ENCODE assay signal across 8 cellular contexts in the genomic region with DNA sequence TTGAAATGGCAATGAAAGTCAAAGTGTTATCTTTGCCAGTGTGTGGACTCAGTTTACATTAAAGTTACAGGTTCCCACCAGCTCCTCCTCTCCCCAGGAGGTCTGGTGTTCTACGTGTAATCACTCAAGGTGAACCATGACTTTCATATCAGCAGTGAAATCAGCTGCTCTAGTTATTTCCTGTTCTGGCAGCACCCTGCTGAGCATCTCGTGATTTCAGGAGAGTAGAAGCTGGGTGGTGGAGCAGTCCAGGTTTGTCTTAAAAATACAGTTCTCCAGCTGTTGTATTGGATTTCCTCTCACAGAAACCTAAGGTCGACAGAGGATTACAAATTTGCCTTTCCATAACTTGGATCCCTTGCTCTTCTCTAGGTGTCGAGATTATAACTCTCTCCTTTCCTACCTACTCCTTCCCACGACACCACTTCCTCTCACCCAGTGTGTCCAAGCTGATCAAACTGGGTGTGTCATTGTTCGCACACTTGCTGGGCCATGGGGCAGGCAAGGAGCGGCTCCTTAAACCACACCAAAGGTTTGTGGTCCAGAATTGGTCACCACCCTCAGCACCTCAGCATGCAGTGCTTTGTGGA. TPM values are rescaled to one million over a fixed set of nuclear protein-coding genes. Genes with fewer than 3 reads are reported as not detected.
DNase-seq lines count a peak whose midpoint lies in the region; ATAC-seq and TF ChIP-seq lines count a peak whose summit lies in the region.

No MANE protein-coding gene starts in this region.

- H3K27ac Mint-ChIP-seq in stimulated activated naive CD8-positive, alpha-beta T cell treated with anti-CD3 and anti-CD28 coated beads, Interleukin-15, Interleukin-2, amounts not matched to agents 100 ng/mL and 50 ng/mL, for 24 hours = peak overlapping the region; percentile 93
- peak overlapping the region; percentile 75 for H3K27ac Mint-ChIP-seq in activated T-helper 2 cell treated with anti-CD3 and anti-CD28 coated beads, Interferon-gamma antibody, Interleukin-2, Interleukin-4, amounts not matched to agents 10 μg/mL and 5 μg/mL and 100 μg/mL, durations not matched to agents 14 hours and 24 hours and 36 hours

- H3K36me3 Mint-ChIP-seq in stimulated activated naive CD8-positive, alpha-beta T cell treated with anti-CD3 and anti-CD28 coated beads, Interleukin-15, Interleukin-2, amounts not matched to agents 100 ng/mL and 50 ng/mL, for 24 hours (ENCODE audit: low read depth) = no peaks in the 10 kb centered on the region
- H3K36me3 Mint-ChIP-seq in activated T-helper 2 cell treated with anti-CD3 and anti-CD28 coated beads, Interferon-gamma antibody, Interleukin-2, Interleukin-4, amounts not matched to agents 10 μg/mL and 5 μg/mL and 100 μg/mL, durations not matched to agents 14 hours and 24 hours and 36 hours (ENCODE audit: low read depth) = no peaks in the 10 kb centered on the region

- no peaks in the 10 kb centered on the region for H3K27me3 ChIP-seq in tibial artery

- no peaks in the 10 kb centered on the region for H3K9me3 ChIP-seq in tibial artery

- H3K36me3 ChIP-seq in tibial artery = no peaks in the 10 kb centered on the region

- no peaks in the 10 kb centered on the region for H3K9me3 Mint-ChIP-seq in stimulated activated naive CD8-positive, alpha-beta T cell treated with anti-CD3 and anti-CD28 coated beads, Interleukin-15, Interleukin-2, amounts not matched to agents 100 ng/mL and 50 ng/mL, for 24 hours
- H3K9me3 Mint-ChIP-seq in activated T-helper 2 cell treated with anti-CD3 and anti-CD28 coated beads, Interferon-gamma antibody, Interleukin-2, Interleukin-4, amounts not matched to agents 10 μg/mL and 5 μg/mL and 100 μg/mL, durations not matched to agents 14 hours and 24 hours and 36 hours = no peaks in the 10 kb centered on the region

- no peak for DNase-seq in stimulated activated naive CD8-positive, alpha-beta T cell treated with anti-CD3 and anti-CD28 coated beads, Interleukin-15, Interleukin-2, amounts not matched to agents 100 U/mL and 50 U/mL, for 24 hours
- DNase-seq in activated T-helper 2 cell treated with anti-CD3 and anti-CD28 coated beads, Interferon-gamma antibody, Interleukin-2, Interleukin-4, amounts not matched to agents 10 μg/mL and 5 μg/mL and 100 μg/mL, durations not matched to agents 14 hours and 24 hours and 36 hours (ENCODE audit: low spot score) = peak; percentile 48
- DNase-seq in DMS53 (lab: John Stamatoyannopoulos, UW) (no peak), KG1 (lab: John Stamatoyannopoulos, UW) (no peak), tibial artery (no peak), COR-L47 (lab: John Stamatoyannopoulos, UW) (no peak)

- no peaks in the 10 kb centered on the region for H3K4me1 ChIP-seq in tibial artery

- H3K27ac ChIP-seq in tibial artery = no peak overlapping the region

- no peak for ATAC-seq in stimulated activated naive CD8-positive, alpha-beta T cell treated with anti-CD3 and anti-CD28 coated beads, Interleukin-15, Interleukin-2, amounts not matched to agents 100 U/mL and 50 U/mL, for 24 hours
- ATAC-seq in HG03342 (IDR thresholded peaks at IDR 0.05; ENCODE audit: unreplicated experiment) = peak; percentile 72

- H3K4me3 ChIP-seq in tibial artery = no peak overlapping the region

- no peaks in the 10 kb centered on the region for H3K27me3 Mint-ChIP-seq in stimulated activated naive CD8-positive, alpha-beta T cell treated with anti-CD3 and anti-CD28 coated beads, Interleukin-15, Interleukin-2, amounts not matched to agents 100 ng/mL and 50 ng/mL, for 24 hours
- no peaks in the 10 kb centered on the region for H3K27me3 Mint-ChIP-seq in activated T-helper 2 cell treated with anti-CD3 and anti-CD28 coated beads, Interferon-gamma antibody, Interleukin-2, Interleukin-4, amounts not matched to agents 10 μg/mL and 5 μg/mL and 100 μg/mL, durations not matched to agents 14 hours and 24 hours and 36 hours (ENCODE audit: low read depth)

- intact Hi-C loops in activated T-helper 2 cell treated with anti-CD3 and anti-CD28 coated beads, Interferon-gamma antibody, Interleukin-2, Interleukin-4, amounts not matched to agents 10 μg/mL and 5 μg/mL and 100 μg/mL, durations not matched to agents 14 hours and 24 hours and 36 hours (cut with micrococcal nuclease) = no loop called here
- intact Hi-C loops in tibial artery (cut with DNase I; ENCODE audit: low total_unique reads) = no loop called here

- H3K4me1 Mint-ChIP-seq in stimulated activated naive CD8-positive, alpha-beta T cell treated with anti-CD3 and anti-CD28 coated beads, Interleukin-15, Interleukin-2, amounts not matched to agents 100 ng/mL and 50 ng/mL, for 24 hours (ENCODE audit: low read depth) = peaks cover 81% of the 10 kb centered on the region
- peaks cover 82% of the 10 kb centered on the region for H3K4me1 Mint-ChIP-seq in activated T-helper 2 cell treated with anti-CD3 and anti-CD28 coated beads, Interferon-gamma antibody, Interleukin-2, Interleukin-4, amounts not matched to agents 10 μg/mL and 5 μg/mL and 100 μg/mL, durations not matched to agents 14 hours and 24 hours and 36 hours (ENCODE audit: low read depth)

- peak overlapping the region; percentile 67 for H3K4me3 Mint-ChIP-seq in stimulated activated naive CD8-positive, alpha-beta T cell treated with anti-CD3 and anti-CD28 coated beads, Interleukin-15, Interleukin-2, amounts not matched to agents 100 ng/mL and 50 ng/mL, for 24 hours
- H3K4me3 Mint-ChIP-seq in activated T-helper 2 cell treated with anti-CD3 and anti-CD28 coated beads, Interferon-gamma antibody, Interleukin-2, Interleukin-4, amounts not matched to agents 10 μg/mL and 5 μg/mL and 100 μg/mL, durations not matched to agents 14 hours and 24 hours and 36 hours (ENCODE audit: low read depth) = peak overlapping the region; percentile 71

- TF ChIP-seq CTCF in tibial artery (IDR thresholded peaks at IDR 0.05) = no peak

RNA-seq across cellular contexts. Expression of a gene that starts 13.0 kb away (rescaled TPM):
- total RNA-seq in activated T-helper 2 cell treated with anti-CD3 and anti-CD28 coated beads, Interferon-gamma antibody, Interleukin-2, Interleukin-4, amounts not matched to agents 10 μg/mL and 5 μg/mL and 100 μg/mL, durations not matched to agents 14 hours and 24 hours and 36 hours = 39.9 and 41.3 TPM in 2 replicates
